ENCODE assay signal across 8 cellular contexts in genomic region chr10:77926566-77927342, GRCh38. TPM values are rescaled to one million over a fixed set of nuclear protein-coding genes. Genes with fewer than 3 reads are reported as not detected.
DNase-seq lines count a peak whose midpoint lies in the region; ATAC-seq and TF ChIP-seq lines count a peak whose summit lies in the region.

DLG5 (minus strand) TSS chr10:77926755; CDS start chr10:77926520, 235 bp downstream.

- DNase-seq in GM04504 (ENCODE audit: low read depth) (peak; percentile 42), MG63 (peak; percentile 71), glutamatergic neuron (peak; percentile 60), nucleus accumbens (lab: John Stamatoyannopoulos, UW) (peak in 47 of 56 donors; percentile 3 to 76 (median 44)), NCI-H1105 treated with DMSO at 0.1 percent for 48 hours (lab: John Stamatoyannopoulos, UW) (no peak)
- DNase-seq in effector CD8-positive, alpha-beta T cell (lab: John Stamatoyannopoulos, UW): no peak

- H3K36me3 Mint-ChIP-seq in activated naive CD8-positive, alpha-beta T cell: no peaks in the 10 kb centered on the region
- no peaks in the 10 kb centered on the region for H3K36me3 Mint-ChIP-seq in glutamatergic neuron (ENCODE audit: unreplicated experiment)

- peak within 1 kb of the TSS; percentile 80 for H3K4me3 ChIP-seq in MG63

- H3K36me3 ChIP-seq in MG63: no peaks in the 10 kb centered on the region

- H3K27ac Mint-ChIP-seq in activated naive CD8-positive, alpha-beta T cell: no peak within 1 kb of the TSS
- H3K27ac Mint-ChIP-seq in glutamatergic neuron (ENCODE audit: unreplicated experiment): no peak within 1 kb of the TSS

- peak; percentile 54 for ATAC-seq in GM21717 (IDR thresholded peaks at IDR 0.05; ENCODE audit: unreplicated experiment)

- TF ChIP-seq CTCF in glutamatergic neuron (IDR thresholded peaks at IDR 0.05; ENCODE audit: partially characterized antibody, unreplicated experiment): peak; percentile 36

- no peaks in the 10 kb centered on the region for H3K9me3 ChIP-seq in MG63

- no peaks in the 10 kb centered on the region for H3K27me3 ChIP-seq in MG63

- peaks cover 39% of the 10 kb centered on the region for H3K27me3 Mint-ChIP-seq in activated naive CD8-positive, alpha-beta T cell
- H3K27me3 Mint-ChIP-seq in glutamatergic neuron (ENCODE audit: unreplicated experiment): peaks cover 7% of the 10 kb centered on the region

- H3K9me3 Mint-ChIP-seq in activated naive CD8-positive, alpha-beta T cell (ENCODE audit: low read depth): no peaks in the 10 kb centered on the region
- no peaks in the 10 kb centered on the region for H3K9me3 Mint-ChIP-seq in glutamatergic neuron (ENCODE audit: unreplicated experiment)

- H3K4me3 Mint-ChIP-seq in activated naive CD8-positive, alpha-beta T cell: peak within 1 kb of the TSS; percentile 84
- H3K4me3 Mint-ChIP-seq in glutamatergic neuron (ENCODE audit: unreplicated experiment): peak within 1 kb of the TSS; percentile 75

- peaks cover 12% of the 10 kb centered on the region for H3K4me1 Mint-ChIP-seq in activated naive CD8-positive, alpha-beta T cell (ENCODE audit: low read depth)
- peaks cover 13% of the 10 kb centered on the region for H3K4me1 Mint-ChIP-seq in glutamatergic neuron (ENCODE audit: low read depth, unreplicated experiment)

RNA-seq across cellular contexts. Expression of gene DLG5, which starts in this region (rescaled TPM):
- total RNA-seq in MG63 (2014; rRNA removed; shearing (Covaris generic); ENCODE audit: low replicate concordance): 22.6 and 33.8 TPM in 2 replicates
- 35.5 TPM for total RNA-seq in glutamatergic neuron (ENCODE audit: unreplicated experiment)

Comparison
In these comparisons a context has a peak if more than half of its experiments do, and no peak if none do; other contexts are left out.
1. DNase-seq: peak in GM04504 (single experiment), MG63 (single experiment), glutamatergic neuron (single experiment) and nucleus accumbens (47 of 56); none in effector CD8-positive, alpha-beta T cell (single experiment) and NCI-H1105 treated with DMSO at 0.1 percent for 48 hours (single experiment).